8 cellular contexts compared by ENCODE assay signal in genomic region chr2:65055427-65056214, GRCh38. TPM values are rescaled to one million over a fixed set of nuclear protein-coding genes. Genes with fewer than 3 reads are reported as not detected.
DNase-seq lines count a peak whose midpoint lies in the region; ATAC-seq, FAIRE-seq and TF ChIP-seq lines count a peak whose summit lies in the region.

No MANE protein-coding gene starts in this region.

- H3K36me3 ChIP-seq in BJ (ENCODE audit: control insufficient read depth, insufficient read depth, low read length), result no peaks in the 10 kb centered on the region
- no peaks in the 10 kb centered on the region for H3K36me3 ChIP-seq in NT2/D1 (ENCODE audit: insufficient read depth, insufficient read length, low read length)
- H3K36me3 ChIP-seq in ascending aorta, result no peaks in the 10 kb centered on the region
- H3K36me3 ChIP-seq in keratinocyte (ENCODE audit: control insufficient read depth in 2 of 2, extremely low read depth in 1 of 2, insufficient read depth in 2 of 2, low read length in 2 of 2), result no peaks in the 10 kb centered on the region

- H3K9me3 ChIP-seq in NT2/D1 (ENCODE audit: insufficient read depth, low read length) (no peaks in the 10 kb centered on the region), ascending aorta (no peaks in the 10 kb centered on the region), keratinocyte (ENCODE audit: control insufficient read depth, low read depth, low read length) (no peaks in the 10 kb centered on the region)

- DNase-seq in BJ (ENCODE audit: low read depth), result no peak
- no peak for DNase-seq in NT2/D1 (ENCODE audit: low read depth, low spot score)
- DNase-seq in ascending aorta (ENCODE audit: low spot score in 2 of 2), result peak in 1 of 2 donors; percentile 76
- no peak for DNase-seq in keratinocyte (ENCODE audit: low read depth, low spot score)
- peak; percentile 36 for DNase-seq in stimulated activated CD4-positive, alpha-beta T cell treated with anti-CD3 and anti-CD28 coated beads, Interleukin-2, amount 100 ng/mL, for 4 hours (ENCODE audit: low read depth)
- DNase-seq in A172 (ENCODE audit: low spot score), result no peak

- H3K9ac ChIP-seq in NT2/D1 (ENCODE audit: insufficient read length, low read depth) (peak overlapping the region; percentile 71), keratinocyte (ENCODE audit: control insufficient read depth, extremely low read depth, insufficient read depth, low read length) (peak overlapping the region; percentile 75)

- intact Hi-C loops in ascending aorta (cut with DNase I), result loop anchor here (1.0 to 5.0 kb wide), 4 partner anchors 66 to 1468 kb away; partner anchors contain the start of genes MDH1, RAB1A, SLC1A4 and WDPCP

- H3K79me2 ChIP-seq in keratinocyte (ENCODE audit: control insufficient read depth, insufficient read depth, low read length), result no peaks in the 10 kb centered on the region

- dilution Hi-C loops in keratinocyte (cut with MboI; ENCODE audit: extremely low pct_ligation_motif_present, low sequenced_read_pairs), result no loop called here

- ATAC-seq in GM18873 (IDR thresholded peaks at IDR 0.05; ENCODE audit: low FRiP score, unreplicated experiment) (peak; percentile 22), HG03095 (IDR thresholded peaks at IDR 0.05; ENCODE audit: unreplicated experiment) (peak; percentile 30)

- H3K4me2 ChIP-seq in keratinocyte (ENCODE audit: control insufficient read depth, extremely low read depth, insufficient read depth, low read depth, low read length), result peak overlapping the region; percentile 83

- H4K20me1 ChIP-seq in keratinocyte (ENCODE audit: control insufficient read depth, extremely low read depth, insufficient read depth, low read length), result no peaks in the 10 kb centered on the region

- TF ChIP-seq CTCF in BJ (IDR thresholded peaks at IDR 0.05; ENCODE audit: insufficient read depth, low read depth, low read length) (no peak), ascending aorta (IDR thresholded peaks at IDR 0.05) (no peak), keratinocyte (optimal IDR thresholded peaks at IDR 0.05 in 1 of 3, IDR thresholded peaks at IDR 0.05 in 1 of 3, conservative IDR thresholded peaks at IDR 0.05 in 1 of 3; ENCODE audit: extremely low read depth in 1 of 3, insufficient read depth in 2 of 3, low read length in 3 of 3) (no peak)

- no peaks in the 10 kb centered on the region for H3K9me1 ChIP-seq in keratinocyte (ENCODE audit: control insufficient read depth, extremely low read depth, insufficient read depth, low read length)

- H3K27me3 ChIP-seq in BJ (ENCODE audit: control insufficient read depth, insufficient read depth, low read length) (no peaks in the 10 kb centered on the region), NT2/D1 (ENCODE audit: insufficient read depth, insufficient read length) (no peaks in the 10 kb centered on the region), ascending aorta (no peaks in the 10 kb centered on the region), keratinocyte (ENCODE audit: control insufficient read depth, extremely low read depth, insufficient read depth, low read length) (no peaks in the 10 kb centered on the region)

- peak overlapping the region; percentile 73 to 78 for H3K27ac ChIP-seq in ascending aorta
- H3K27ac ChIP-seq in keratinocyte (ENCODE audit: control insufficient read depth, insufficient read depth, low read length), result peak overlapping the region; percentile 2

- FAIRE-seq in keratinocyte (lab: Jason Lieb, UNC), result no peak

- H3K4me3 ChIP-seq in BJ (ENCODE audit: low read depth, low read length), result peak overlapping the region; percentile 52
- peak overlapping the region; percentile 54 for H3K4me3 ChIP-seq in NT2/D1 (ENCODE audit: insufficient read length, low read depth)
- H3K4me3 ChIP-seq in ascending aorta, result peak overlapping the region; percentile 82 to 94
- peak overlapping the region; percentile 51 to 79 (median 71) for H3K4me3 ChIP-seq in keratinocyte (ENCODE audit: control insufficient read depth in 2 of 3, extremely low read depth in 1 of 3, insufficient read depth in 2 of 3, low read depth in 1 of 3, low read length in 3 of 3)

- H3K4me1 ChIP-seq in NT2/D1 (ENCODE audit: insufficient read depth, insufficient read length), result no peaks in the 10 kb centered on the region
- peaks cover 4 to 24% of the 10 kb centered on the region in 2 donors for H3K4me1 ChIP-seq in ascending aorta
- peaks cover 14% of the 10 kb centered on the region for H3K4me1 ChIP-seq in keratinocyte (ENCODE audit: control insufficient read depth, extremely low read depth, insufficient read depth, low read length)

- POLR2A ChIA-PET in BJ (lab: Charles Lee), result interaction anchor here (0.5 to 0.7 kb wide), 2 partner anchors 10 to 210 kb away, joined by 3 read pairs; no protein-coding TSS in a partner anchor

- CTCF ChIA-PET in BJ (lab: Yijun Ruan, JAX), result interaction anchor here (0.8 to 2.7 kb wide), 6 partner anchors 9 to 141 kb away, joined by 3 to 10 read pairs (median 4); no protein-coding TSS in a partner anchor

- peak overlapping the region; percentile 87 for H2AFZ ChIP-seq in keratinocyte (ENCODE audit: control insufficient read depth, low read length)

RNA-seq across cellular contexts. Expression of gene CEP68, which starts 0.6 kb away (rescaled TPM):
- 5.8 and 11.7 TPM in 2 replicates for polyA plus RNA-seq in BJ (2011; rRNA removed)
- polyA minus RNA-seq in BJ (2011; rRNA and poly(A)+ RNA removed), result 6.3 and 9.7 TPM in 2 replicates
- 30.8 TPM for total RNA-seq in ascending aorta
- 3.9 to 5.5 TPM (median 4.1 TPM) in 3 replicates for polyA plus RNA-seq in keratinocyte
- polyA plus RNA-seq in keratinocyte (2011; ENCODE audit: low read depth), result 2.3 TPM
- polyA plus RNA-seq in keratinocyte (2011; cell fraction: cytosol; rRNA removed), result 3.8 and 4.3 TPM in 2 replicates
- 4.6 and 5.7 TPM in 2 replicates for polyA plus RNA-seq in keratinocyte (2011; cell fraction: nucleus; rRNA removed)
- 3.1 and 3.5 TPM in 2 replicates for polyA plus RNA-seq in keratinocyte (2012; ENCODE audit: low replicate concordance)
- polyA minus RNA-seq in keratinocyte, result 4.8 to 8.3 TPM (median 5.3 TPM) in 3 replicates
- 1.9 TPM for polyA minus RNA-seq in keratinocyte (2011; cell fraction: cytosol; rRNA and poly(A)+ RNA removed)
- 3.5 and 3.6 TPM in 2 replicates for polyA minus RNA-seq in keratinocyte (2011; cell fraction: nucleus; rRNA and poly(A)+ RNA removed)
- total RNA-seq in A172 (2014; rRNA removed; shearing (Covaris generic)), result 6.0 and 10.0 TPM in 2 replicates
